In the genomic region with DNA sequence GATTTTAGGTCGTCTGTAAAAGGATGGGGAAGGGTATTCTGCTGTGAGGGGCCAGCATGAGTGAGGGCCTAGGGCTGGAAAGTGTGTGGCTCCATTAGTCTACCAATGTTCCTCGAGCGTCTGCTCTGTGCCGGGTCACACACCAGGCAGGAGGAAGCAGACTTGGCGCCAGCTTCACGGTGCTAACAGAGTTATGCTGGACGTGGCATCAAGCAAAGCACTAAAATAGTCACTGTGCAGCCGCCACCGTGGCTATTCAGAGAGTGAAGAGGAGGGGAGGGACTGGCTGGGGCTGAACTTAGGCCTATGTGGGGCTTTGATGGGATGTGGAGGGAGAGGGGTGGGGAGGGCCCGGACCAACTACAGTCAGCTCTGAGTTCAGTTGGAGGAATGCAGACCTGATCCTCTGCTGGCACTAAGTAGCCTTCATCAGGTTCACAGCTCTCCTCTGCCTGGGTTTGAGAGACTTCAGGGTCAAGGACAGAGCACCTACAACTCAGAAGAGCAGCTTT, we compare ENCODE assay signal across 25 cellular contexts.
"Had no signal": no experiment of that assay in that cellular context is flagged by ENCODE, and none has a peak within 500 bp of the region (broad histone marks: within the 10 kb centered on the region; RNA-seq: fewer than 3 reads in every experiment).

No MANE protein-coding gene starts in this region.

- H3K4me2 ChIP-seq: KMS-11 had no signal

- ATAC-seq: activated CD8-positive, alpha-beta memory T cell treated with anti-CD3 and anti-CD28 coated beads, Interleukin-2, amount 10 ng/mL, durations not matched to agents 7 days and 5 days; T-helper 17 cell had no signal

- H3K27ac ChIP-seq: KMS-11, Peyer's patch, RWPE1 had no signal

- H3K36me3 ChIP-seq: Peyer's patch had no signal

- H3K4me1 ChIP-seq: Peyer's patch had no signal

- H3K36me3 Mint-ChIP-seq: activated CD8-positive, alpha-beta memory T cell treated with anti-CD3 and anti-CD28 coated beads, Interleukin-2, amount 10 ng/mL, durations not matched to agents 7 days and 5 days; activated naive CD8-positive, alpha-beta T cell; brain had no signal

- H3K4me1 Mint-ChIP-seq: activated B cell treated with CpG ODN at 0.5 μM for 24 hours; activated CD4-positive, alpha-beta T cell treated with anti-CD3 and anti-CD28 coated beads, Interleukin-2, amount 10 ng/mL, durations not matched to agents 24 days and 14 days; brain; T-helper 17 cell had no signal

- H3K9me3 ChIP-seq: Peyer's patch had no signal

- H3K27me3 Mint-ChIP-seq: activated CD4-positive, alpha-beta T cell treated with anti-CD3 and anti-CD28 coated beads, Interleukin-2, amount 10 ng/mL, durations not matched to agents 24 days and 14 days; activated CD8-positive, alpha-beta memory T cell treated with anti-CD3 and anti-CD28 coated beads, Interleukin-2, amount 10 ng/mL, durations not matched to agents 7 days and 5 days; activated naive CD8-positive, alpha-beta T cell; activated T-cell treated with anti-CD3 and anti-CD28 coated beads, Interleukin-2, amount 50 U/mL, for 24 hours had no signal

- H3K27ac Mint-ChIP-seq: activated B cell treated with CpG ODN at 0.5 μM for 24 hours; activated CD4-positive, alpha-beta T cell treated with anti-CD3 and anti-CD28 coated beads, Interleukin-2, amount 10 ng/mL, durations not matched to agents 24 days and 14 days; activated CD8-positive, alpha-beta memory T cell treated with anti-CD3 and anti-CD28 coated beads, Interleukin-2, amount 10 ng/mL, durations not matched to agents 7 days and 5 days; activated naive CD8-positive, alpha-beta T cell; activated T-cell treated with anti-CD3 and anti-CD28 coated beads, Interleukin-2, amount 50 U/mL, for 24 hours; brain; T-helper 17 cell had no signal

- H3K4me3 Mint-ChIP-seq: activated B cell treated with CpG ODN at 0.5 μM for 24 hours; activated CD4-positive, alpha-beta T cell treated with anti-CD3 and anti-CD28 coated beads, Interleukin-2, amount 10 ng/mL, durations not matched to agents 24 days and 14 days; activated CD8-positive, alpha-beta memory T cell treated with anti-CD3 and anti-CD28 coated beads, Interleukin-2, amount 10 ng/mL, durations not matched to agents 7 days and 5 days; activated naive CD8-positive, alpha-beta T cell; activated T-cell treated with anti-CD3 and anti-CD28 coated beads, Interleukin-2, amount 50 U/mL, for 24 hours; brain; T-helper 17 cell had no signal

- H3K9ac ChIP-seq: KMS-11 had no signal

- H3K4me3 ChIP-seq: Peyer's patch had no signal

- H3K9me3 Mint-ChIP-seq: activated B cell treated with CpG ODN at 0.5 μM for 24 hours; activated CD4-positive, alpha-beta T cell treated with anti-CD3 and anti-CD28 coated beads, Interleukin-2, amount 10 ng/mL, durations not matched to agents 24 days and 14 days; brain had no signal

- DNase-seq: activated B cell treated with CpG ODN at 0.5 μM for 24 hours; activated CD4-positive, alpha-beta T cell treated with anti-CD3 and anti-CD28 coated beads for 1 hour; activated CD4-positive, alpha-beta T cell treated with anti-CD3 and anti-CD28 coated beads, Interleukin-2, amount 10 ng/mL, durations not matched to agents 24 days and 14 days; activated CD4-positive, alpha-beta T cell treated with anti-CD3 and anti-CD28 coated beads, Interleukin-2, amount 50 U/mL, for 48 hours; activated CD8-positive, alpha-beta memory T cell treated with anti-CD3 and anti-CD28 coated beads, Interleukin-2, amount 10 ng/mL, durations not matched to agents 7 days and 5 days; activated effector memory CD4-positive, alpha-beta T cell treated with anti-CD3 and anti-CD28 coated beads, Interleukin-2, amount 50 U/mL, for 16 hours; activated naive CD4-positive, alpha-beta T cell treated with Interleukin-2 at 50 U/mL for 16 hours; activated T-cell treated with anti-CD3 and anti-CD28 coated beads, Interleukin-2, amount 50 U/mL, for 24 hours; amygdala; caudate nucleus; NCI-H1092; NCI-H1417; NCI-H1930; NCI-H2171 treated with DMSO at 0.1 percent for 48 hours; NCI-H226; NCI-H526; NCI-H82; Peyer's patch; SHP77 treated with DMSO at 0.1 percent for 48 hours; T-helper 17 cell; T-helper 9 cell had no signal

- H3K27me3 ChIP-seq: Peyer's patch had no signal
